In the genomic region with DNA sequence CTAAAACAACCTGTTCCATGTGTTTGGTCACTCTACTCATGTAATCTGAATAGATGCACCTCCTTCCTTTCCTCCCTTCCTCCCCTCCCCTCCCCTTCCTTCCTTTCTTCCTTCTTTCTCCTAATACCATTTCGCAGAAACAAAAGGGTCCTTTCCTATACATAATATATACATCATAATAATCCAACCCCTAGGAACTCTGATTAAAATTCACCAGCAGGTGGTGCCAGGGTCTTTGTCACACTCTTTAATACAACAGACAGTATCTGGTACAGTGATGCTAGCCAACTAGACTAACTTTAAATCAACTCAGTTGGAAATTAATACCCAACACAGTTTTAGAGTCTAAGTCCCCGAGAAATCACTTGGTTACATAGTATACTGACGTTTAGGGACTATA, we compare ENCODE assay signal across 8 cellular contexts. TPM values are rescaled to one million over a fixed set of nuclear protein-coding genes. Genes with fewer than 3 reads are reported as not detected.
DNase-seq lines count a peak whose midpoint lies in the region; ATAC-seq, FAIRE-seq and TF ChIP-seq lines count a peak whose summit lies in the region.

No MANE protein-coding gene starts in this region.

- no peak overlapping the region for H3K4me3 Mint-ChIP-seq in astrocyte (ENCODE audit: unreplicated experiment)
- no peak overlapping the region for H3K4me3 Mint-ChIP-seq in immature natural killer cell

- H3K27me3 Mint-ChIP-seq in astrocyte (ENCODE audit: low read depth, unreplicated experiment) (no peaks in the 10 kb centered on the region), immature natural killer cell (ENCODE audit: low read depth in 3 of 3) (peaks cover 0 to 3% (median 0%) of the 10 kb centered on the region in 3 donors)

- H3K9me3 ChIP-seq in Karpas-422 (ENCODE audit: low read length) (no peaks in the 10 kb centered on the region), astrocyte (ENCODE audit: insufficient read depth, low read depth, low read length) (no peaks in the 10 kb centered on the region)

- H3K36me3 Mint-ChIP-seq in astrocyte (ENCODE audit: low read depth, unreplicated experiment) = no peaks in the 10 kb centered on the region
- H3K36me3 Mint-ChIP-seq in immature natural killer cell = peaks cover 13 to 31% (median 14%) of the 10 kb centered on the region in 3 donors

- H3K9me3 Mint-ChIP-seq in astrocyte (ENCODE audit: unreplicated experiment) (no peaks in the 10 kb centered on the region), immature natural killer cell (no peaks in the 10 kb centered on the region)

- H3K4me2 ChIP-seq in Karpas-422 (ENCODE audit: low read depth, low read length, poor library complexity, severe bottlenecking) (no peak overlapping the region), astrocyte (ENCODE audit: low read length) (no peak overlapping the region)

- H2AFZ ChIP-seq in Karpas-422 (ENCODE audit: low read length) (no peak overlapping the region), astrocyte (ENCODE audit: low read depth, low read length) (no peak overlapping the region)

- H3K27me3 ChIP-seq in Karpas-422 (ENCODE audit: low read length) = no peaks in the 10 kb centered on the region
- H3K27me3 ChIP-seq in astrocyte (ENCODE audit: insufficient read depth, low read length) = no peaks in the 10 kb centered on the region

- H3K4me1 Mint-ChIP-seq in astrocyte (ENCODE audit: low read depth, unreplicated experiment) (no peaks in the 10 kb centered on the region), immature natural killer cell (peaks cover 13 to 22% of the 10 kb centered on the region in 2 donors)

- DNase-seq in SKM-1 treated with dmso at 0.1 percent for 144 hours (lab: John Stamatoyannopoulos, UW; ENCODE audit: unreplicated experiment) (peak; percentile 9), SKM-1 (lab: John Stamatoyannopoulos, UW; ENCODE audit: unreplicated experiment) (no peak), Karpas-422 (peak; percentile 86), SIG-M5 (lab: John Stamatoyannopoulos, UW) (peak; percentile 21), astrocyte (ENCODE audit: low read depth) (peak; percentile 4), immature natural killer cell (peak; percentile 36 to 46 (median 41))
- peak; percentile 23 for DNase-seq in stimulated activated CD4-positive, alpha-beta T cell treated with anti-CD3 and anti-CD28 coated beads, Interleukin-4, amount 100 ng/mL, for 1 hour

- H3K4me1 ChIP-seq in Karpas-422 (ENCODE audit: low read length) (peaks cover 14% of the 10 kb centered on the region), astrocyte (ENCODE audit: insufficient read depth, low read length) (no peaks in the 10 kb centered on the region)

- H3K4me3 ChIP-seq in Karpas-422 (ENCODE audit: low read length) (no peak overlapping the region), astrocyte (ENCODE audit: insufficient read depth, low read depth, low read length) (no peak overlapping the region)

- TF ChIP-seq CTCF in astrocyte (IDR thresholded peaks at IDR 0.05; ENCODE audit: insufficient read depth, low read depth, low read length) = peak; percentile 37

- H3K79me2 ChIP-seq in Karpas-422 (ENCODE audit: low read length) (no peaks in the 10 kb centered on the region), astrocyte (ENCODE audit: insufficient read depth, low read length) (no peaks in the 10 kb centered on the region)

- ATAC-seq in HG03025 (IDR thresholded peaks at IDR 0.05; ENCODE audit: low FRiP score, unreplicated experiment) = no peak

- H3K27ac ChIP-seq in Karpas-422 (ENCODE audit: low read length) (no peak overlapping the region), astrocyte (ENCODE audit: low read depth, low read length) (no peak overlapping the region)

- H3K36me3 ChIP-seq in Karpas-422 (ENCODE audit: insufficient read depth, low read length) (peaks cover 6% of the 10 kb centered on the region; the same call in 1 of the 2 replicates), astrocyte (ENCODE audit: insufficient read depth, low read length) (peaks cover 36% of the 10 kb centered on the region)

- H4K20me1 ChIP-seq in Karpas-422 (ENCODE audit: insufficient read depth, low read depth, low read length) (no peaks in the 10 kb centered on the region), astrocyte (ENCODE audit: insufficient read depth, low read length) (peaks cover 5% of the 10 kb centered on the region)

- H3K9ac ChIP-seq in Karpas-422 (ENCODE audit: low read length) = no peak overlapping the region
- H3K9ac ChIP-seq in astrocyte (ENCODE audit: low read length) = no peak overlapping the region

- FAIRE-seq in astrocyte (lab: Jason Lieb, UNC) = no peak

- no peak overlapping the region for H3K27ac Mint-ChIP-seq in astrocyte (ENCODE audit: unreplicated experiment)
- peak overlapping the region in 4 of 6 donors; percentile 34 to 75 (median 57) for H3K27ac Mint-ChIP-seq in immature natural killer cell

- H3K9me2 ChIP-seq in Karpas-422 (replicated peaks; ENCODE audit: insufficient read depth, low read length) = no peaks in the 10 kb centered on the region

RNA-seq across cellular contexts. Expression of gene GPCPD1, which starts 41.8 kb away (rescaled TPM):
- 4.9 and 7.1 TPM in 2 replicates for total RNA-seq in Karpas-422 (2014; rRNA removed; shearing (Covaris generic); ENCODE audit: low replicate concordance)
- total RNA-seq in astrocyte = 18.3 and 22.3 TPM in 2 replicates
- 10 to 100 TPM; 22.5 to 32.6 (median 24.1) TPM for polyA plus RNA-seq in immature natural killer cell
